ENCODE assay signal across 1 cellular context in genomic region chr1:12167493-12168429, GRCh38.
TF ChIP-seq lines count a peak whose summit lies in the region.

No MANE protein-coding gene starts in this region.

TF ChIP-seq in K562, 482 proteins besides CTCF, POLR2A, EP300 and RAD21 (continued from another document and continues in another):
- TF ChIP-seq PCBP2 (IDR thresholded peaks at IDR 0.05; ENCODE audit: low read depth, low read length, poor library complexity, severe bottlenecking) (no peak), EHMT2 (IDR thresholded peaks at IDR 0.05) (no peak), CHD7 (IDR thresholded peaks at IDR 0.05; ENCODE audit: low read depth, low read length) (no peak), KDM4B (IDR thresholded peaks at IDR 0.05; ENCODE audit: borderline replicate concordance in 2 of 2, low read depth in 1 of 2) (peak in 1 of 2 experiments; percentile 61; a peak in 1 of 4 replicates), FOXA3 (CRISPR knock-in tag; conservative IDR thresholded peaks at IDR 0.05 in 1 of 2, IDR thresholded peaks at IDR 0.05 in 1 of 2) (peak in 1 of 2 experiments; percentile 60; a peak in 1 of 4 replicates), E2F6 (IDR thresholded peaks at IDR 0.05; ENCODE audit: borderline replicate concordance in 1 of 2, extremely low read depth in 1 of 2, insufficient read depth in 1 of 2, insufficient read length in 1 of 2, low read depth in 1 of 2, low read length in 1 of 2, poor library complexity in 1 of 2, severe bottlenecking in 1 of 2) (peak in 1 of 2 experiments; percentile 45), MYNN (IDR thresholded peaks at IDR 0.05) (no peak; the same call in 1 of the 2 replicates), MYNN (CRISPR knock-in tag; IDR thresholded peaks at IDR 0.05) (no peak), ZBTB49 (CRISPR knock-in tag; IDR thresholded peaks at IDR 0.05; ENCODE audit: borderline replicate concordance) (no peak), ZBTB12 (CRISPR knock-in tag; IDR thresholded peaks at IDR 0.05) (no peak), SP1 (CRISPR knock-in tag; IDR thresholded peaks at IDR 0.05) (no peak), TCF7L2 (IDR thresholded peaks at IDR 0.05; ENCODE audit: low read depth, low read length) (no peak), MCM5 (IDR thresholded peaks at IDR 0.05; ENCODE audit: low read depth) (no peak), CBFB (CRISPR knock-in tag; IDR thresholded peaks at IDR 0.05) (no peak), SFPQ (IDR thresholded peaks at IDR 0.05; ENCODE audit: low read depth, low read length) (no peak), THAP12 (CRISPR knock-in tag; IDR thresholded peaks at IDR 0.05) (no peak), ZHX1 (conservative IDR thresholded peaks at IDR 0.05; ENCODE audit: low read length) (no peak), NFYB (IDR thresholded peaks at IDR 0.05; ENCODE audit: extremely low read depth, insufficient read length) (no peak), HMBOX1 (IDR thresholded peaks at IDR 0.05) (0 out of 2 replicates have a peak, but pooled peaks have one; percentile 17), CBX2 (IDR thresholded peaks at IDR 0.05; ENCODE audit: insufficient read depth, low read length, poor library complexity, severe bottlenecking) (no peak), HMG20A (CRISPR knock-in tag; conservative IDR thresholded peaks at IDR 0.05) (no peak), KDM1A (IDR thresholded peaks at IDR 0.05) (peak; percentile 33 to 38; a peak in 3 of 4 replicates), SMARCE1 (IDR thresholded peaks at IDR 0.05) (no peak), RCOR1 (IDR thresholded peaks at IDR 0.05; ENCODE audit: borderline replicate concordance in 1 of 2, low read depth in 2 of 2, low read length in 2 of 2) (0 out of 4 replicates have a peak, but pooled peaks of 1 of the 2 experiments have one; percentile 32), POLR2AphosphoS5 (IDR thresholded peaks at IDR 0.05; ENCODE audit: control insufficient read depth, insufficient read depth, low read depth, low read length) (peak; percentile 23; the same call in 1 of the 2 replicates), NR3C1 (CRISPR knock-in tag; IDR thresholded peaks at IDR 0.05) (0 out of 2 replicates have a peak, but pooled peaks have one; percentile 25), ZFX (CRISPR knock-in tag; IDR thresholded peaks at IDR 0.05) (no peak; the same call in 1 of the 2 replicates), TEAD4 (IDR thresholded peaks at IDR 0.05; ENCODE audit: low read length) (peak; percentile 81), TEAD4 (CRISPR knock-in tag; IDR thresholded peaks at IDR 0.05; ENCODE audit: borderline replicate concordance) (no peak)
